14 cellular contexts compared by ENCODE assay signal in genomic region chr5:96941140-96941539, GRCh38.
"Had no signal": no experiment of that assay in that cellular context is flagged by ENCODE, and none has a peak within 500 bp of the region (broad histone marks: within the 10 kb centered on the region; RNA-seq: fewer than 3 reads in every experiment).

No MANE protein-coding gene starts in this region.

- H3K9me3 ChIP-seq: neutrophil, right atrium auricular region, tibial artery, vagina had no signal

- DNase-seq: activated CD4-positive, alpha-beta T cell treated with anti-CD3 and anti-CD28 coated beads, Interleukin-2, amount 50 U/mL, for 1 hour; activated T-cell treated with anti-CD3 and anti-CD28 coated beads, Interleukin-2, amount 50 U/mL, for 72 hours; amygdala; dermis blood vessel endothelial cell; hippocampal formation; kidney glomerular epithelial cell; tibial artery had no signal

- H3K9me3 Mint-ChIP-seq: activated T-cell treated with anti-CD3 and anti-CD28 coated beads, Interleukin-2, amount 50 U/mL, for 72 hours; mesothelial cell of epicardium; T-helper 1 cell treated with Interleukin-12 subunit alpha and Interleukin-12 subunit beta and Interleukin-4 antibody, amounts not matched to agents 30 μg/mL and 1 μg/mL, for 36 hours had no signal

- H3K4me3 Mint-ChIP-seq: brain; mesothelial cell of epicardium; T-helper 1 cell treated with Interleukin-12 subunit alpha and Interleukin-12 subunit beta and Interleukin-4 antibody, amounts not matched to agents 30 μg/mL and 1 μg/mL, for 36 hours had no signal

- H3K27me3 ChIP-seq: neutrophil, right atrium auricular region, tibial artery, vagina had no signal

- H3K4me3 ChIP-seq: right atrium auricular region, skin epidermis, tibial artery, vagina had no signal

- H3K27ac ChIP-seq: neutrophil, tibial artery, vagina had no signal

- H3K36me3 ChIP-seq: neutrophil, right atrium auricular region, tibial artery, vagina had no signal

- H3K27ac Mint-ChIP-seq: brain; mesothelial cell of epicardium; T-helper 1 cell treated with Interleukin-12 subunit alpha and Interleukin-12 subunit beta and Interleukin-4 antibody, amounts not matched to agents 30 μg/mL and 1 μg/mL, for 36 hours had no signal

- ATAC-seq: activated T-cell treated with anti-CD3 and anti-CD28 coated beads, Interleukin-2, amount 50 U/mL, for 72 hours had no signal
